ENCODE assay signal across 1 cellular context in the genomic region with DNA sequence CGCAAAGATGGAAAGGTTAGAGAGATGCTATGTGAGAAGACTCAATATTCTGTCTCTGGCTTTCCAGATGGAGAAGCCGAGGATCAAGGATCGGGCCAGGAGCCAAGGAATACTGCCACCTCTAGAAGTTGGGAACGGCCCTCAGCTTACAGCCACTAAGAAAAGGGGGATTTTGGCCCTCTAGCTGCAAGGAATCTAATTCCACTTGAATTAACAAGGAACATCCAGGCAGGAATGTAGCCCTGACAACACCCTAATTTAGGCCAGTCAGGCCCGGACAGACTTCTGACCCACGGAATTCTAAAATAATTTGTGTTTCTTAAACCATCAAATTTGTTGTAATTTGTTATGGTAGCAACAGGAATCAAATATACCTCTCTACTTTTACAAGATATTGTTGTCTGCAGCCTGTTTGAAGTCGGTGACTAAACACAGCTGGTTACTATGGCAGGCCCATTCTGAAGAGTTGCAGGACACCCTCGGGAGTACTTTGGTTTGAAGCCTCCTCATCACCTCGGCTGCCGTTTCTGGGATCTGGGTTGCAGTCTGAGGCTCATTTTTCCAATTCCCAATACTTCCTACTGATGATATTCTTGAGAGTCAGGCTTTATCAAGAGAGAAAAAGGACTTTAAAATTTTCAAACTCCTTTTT.
TF ChIP-seq lines count a peak whose summit lies in the region.

No MANE protein-coding gene starts in this region.

TF ChIP-seq in GM23338, 12 proteins besides CTCF, POLR2A, EP300 and RAD21:
- TF ChIP-seq, protein P1, sequence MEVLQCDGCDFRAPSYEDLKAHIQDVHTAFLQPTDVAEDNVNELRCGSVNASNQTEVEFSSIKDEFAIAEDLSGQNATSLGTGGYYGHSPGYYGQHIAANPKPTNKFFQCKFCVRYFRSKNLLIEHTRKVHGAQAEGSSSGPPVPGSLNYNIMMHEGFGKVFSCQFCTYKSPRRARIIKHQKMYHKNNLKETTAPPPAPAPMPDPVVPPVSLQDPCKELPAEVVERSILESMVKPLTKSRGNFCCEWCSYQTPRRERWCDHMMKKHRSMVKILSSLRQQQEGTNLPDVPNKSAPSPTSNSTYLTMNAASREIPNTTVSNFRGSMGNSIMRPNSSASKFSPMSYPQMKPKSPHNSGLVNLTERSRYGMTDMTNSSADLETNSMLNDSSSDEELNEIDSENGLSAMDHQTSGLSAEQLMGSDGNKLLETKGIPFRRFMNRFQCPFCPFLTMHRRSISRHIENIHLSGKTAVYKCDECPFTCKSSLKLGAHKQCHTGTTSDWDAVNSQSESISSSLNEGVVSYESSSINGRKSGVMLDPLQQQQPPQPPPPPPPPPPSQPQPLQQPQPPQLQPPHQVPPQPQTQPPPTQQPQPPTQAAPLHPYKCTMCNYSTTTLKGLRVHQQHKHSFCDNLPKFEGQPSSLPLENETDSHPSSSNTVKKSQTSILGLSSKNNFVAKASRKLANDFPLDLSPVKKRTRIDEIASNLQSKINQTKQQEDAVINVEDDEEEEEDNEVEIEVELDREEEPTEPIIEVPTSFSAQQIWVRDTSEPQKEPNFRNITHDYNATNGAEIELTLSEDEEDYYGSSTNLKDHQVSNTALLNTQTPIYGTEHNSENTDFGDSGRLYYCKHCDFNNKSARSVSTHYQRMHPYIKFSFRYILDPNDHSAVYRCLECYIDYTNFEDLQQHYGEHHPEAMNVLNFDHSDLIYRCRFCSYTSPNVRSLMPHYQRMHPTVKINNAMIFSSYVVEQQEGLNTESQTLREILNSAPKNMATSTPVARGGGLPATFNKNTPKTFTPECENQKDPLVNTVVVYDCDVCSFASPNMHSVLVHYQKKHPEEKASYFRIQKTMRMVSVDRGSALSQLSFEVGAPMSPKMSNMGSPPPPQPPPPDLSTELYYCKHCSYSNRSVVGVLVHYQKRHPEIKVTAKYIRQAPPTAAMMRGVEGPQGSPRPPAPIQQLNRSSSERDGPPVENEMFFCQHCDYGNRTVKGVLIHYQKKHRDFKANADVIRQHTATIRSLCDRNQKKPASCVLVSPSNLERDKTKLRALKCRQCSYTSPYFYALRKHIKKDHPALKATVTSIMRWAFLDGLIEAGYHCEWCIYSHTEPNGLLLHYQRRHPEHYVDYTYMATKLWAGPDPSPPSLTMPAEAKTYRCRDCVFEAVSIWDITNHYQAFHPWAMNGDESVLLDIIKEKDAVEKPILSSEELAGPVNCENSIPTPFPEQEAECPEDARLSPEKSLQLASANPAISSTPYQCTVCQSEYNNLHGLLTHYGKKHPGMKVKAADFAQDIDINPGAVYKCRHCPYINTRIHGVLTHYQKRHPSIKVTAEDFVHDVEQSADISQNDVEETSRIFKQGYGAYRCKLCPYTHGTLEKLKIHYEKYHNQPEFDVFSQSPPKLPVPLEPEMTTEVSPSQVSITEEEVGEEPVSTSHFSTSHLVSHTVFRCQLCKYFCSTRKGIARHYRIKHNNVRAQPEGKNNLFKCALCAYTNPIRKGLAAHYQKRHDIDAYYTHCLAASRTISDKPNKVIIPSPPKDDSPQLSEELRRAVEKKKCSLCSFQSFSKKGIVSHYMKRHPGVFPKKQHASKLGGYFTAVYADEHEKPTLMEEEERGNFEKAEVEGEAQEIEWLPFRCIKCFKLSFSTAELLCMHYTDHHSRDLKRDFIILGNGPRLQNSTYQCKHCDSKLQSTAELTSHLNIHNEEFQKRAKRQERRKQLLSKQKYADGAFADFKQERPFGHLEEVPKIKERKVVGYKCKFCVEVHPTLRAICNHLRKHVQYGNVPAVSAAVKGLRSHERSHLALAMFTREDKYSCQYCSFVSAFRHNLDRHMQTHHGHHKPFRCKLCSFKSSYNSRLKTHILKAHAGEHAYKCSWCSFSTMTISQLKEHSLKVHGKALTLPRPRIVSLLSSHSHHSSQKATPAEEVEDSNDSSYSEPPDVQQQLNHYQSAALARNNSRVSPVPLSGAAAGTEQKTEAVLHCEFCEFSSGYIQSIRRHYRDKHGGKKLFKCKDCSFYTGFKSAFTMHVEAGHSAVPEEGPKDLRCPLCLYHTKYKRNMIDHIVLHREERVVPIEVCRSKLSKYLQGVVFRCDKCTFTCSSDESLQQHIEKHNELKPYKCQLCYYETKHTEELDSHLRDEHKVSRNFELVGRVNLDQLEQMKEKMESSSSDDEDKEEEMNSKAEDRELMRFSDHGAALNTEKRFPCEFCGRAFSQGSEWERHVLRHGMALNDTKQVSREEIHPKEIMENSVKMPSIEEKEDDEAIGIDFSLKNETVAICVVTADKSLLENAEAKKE (CRISPR knock-in tag; IDR thresholded peaks at IDR 0.05): no peak
- no peak for TF ChIP-seq STAT1 (IDR thresholded peaks at IDR 0.05; ENCODE audit: unreplicated experiment)
- TF ChIP-seq, protein P2, sequence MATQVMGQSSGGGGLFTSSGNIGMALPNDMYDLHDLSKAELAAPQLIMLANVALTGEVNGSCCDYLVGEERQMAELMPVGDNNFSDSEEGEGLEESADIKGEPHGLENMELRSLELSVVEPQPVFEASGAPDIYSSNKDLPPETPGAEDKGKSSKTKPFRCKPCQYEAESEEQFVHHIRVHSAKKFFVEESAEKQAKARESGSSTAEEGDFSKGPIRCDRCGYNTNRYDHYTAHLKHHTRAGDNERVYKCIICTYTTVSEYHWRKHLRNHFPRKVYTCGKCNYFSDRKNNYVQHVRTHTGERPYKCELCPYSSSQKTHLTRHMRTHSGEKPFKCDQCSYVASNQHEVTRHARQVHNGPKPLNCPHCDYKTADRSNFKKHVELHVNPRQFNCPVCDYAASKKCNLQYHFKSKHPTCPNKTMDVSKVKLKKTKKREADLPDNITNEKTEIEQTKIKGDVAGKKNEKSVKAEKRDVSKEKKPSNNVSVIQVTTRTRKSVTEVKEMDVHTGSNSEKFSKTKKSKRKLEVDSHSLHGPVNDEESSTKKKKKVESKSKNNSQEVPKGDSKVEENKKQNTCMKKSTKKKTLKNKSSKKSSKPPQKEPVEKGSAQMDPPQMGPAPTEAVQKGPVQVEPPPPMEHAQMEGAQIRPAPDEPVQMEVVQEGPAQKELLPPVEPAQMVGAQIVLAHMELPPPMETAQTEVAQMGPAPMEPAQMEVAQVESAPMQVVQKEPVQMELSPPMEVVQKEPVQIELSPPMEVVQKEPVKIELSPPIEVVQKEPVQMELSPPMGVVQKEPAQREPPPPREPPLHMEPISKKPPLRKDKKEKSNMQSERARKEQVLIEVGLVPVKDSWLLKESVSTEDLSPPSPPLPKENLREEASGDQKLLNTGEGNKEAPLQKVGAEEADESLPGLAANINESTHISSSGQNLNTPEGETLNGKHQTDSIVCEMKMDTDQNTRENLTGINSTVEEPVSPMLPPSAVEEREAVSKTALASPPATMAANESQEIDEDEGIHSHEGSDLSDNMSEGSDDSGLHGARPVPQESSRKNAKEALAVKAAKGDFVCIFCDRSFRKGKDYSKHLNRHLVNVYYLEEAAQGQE (IDR thresholded peaks at IDR 0.05; ENCODE audit: unreplicated experiment): no peak
- no peak for TF ChIP-seq POLR2AphosphoS5 (IDR thresholded peaks at IDR 0.05; ENCODE audit: low read depth)
- no peak for TF ChIP-seq JUNB (IDR thresholded peaks at IDR 0.05; ENCODE audit: unreplicated experiment)
- TF ChIP-seq NANOG (IDR thresholded peaks at IDR 0.05; ENCODE audit: borderline replicate concordance): no peak
- no peak for TF ChIP-seq EZH2phosphoT487 (IDR thresholded peaks at IDR 0.05; ENCODE audit: unreplicated experiment)
- TF ChIP-seq ZNF331 (CRISPR knock-in tag; IDR thresholded peaks at IDR 0.05; ENCODE audit: low read depth): no peak
- no peak for TF ChIP-seq ZNF114 (CRISPR knock-in tag; IDR thresholded peaks at IDR 0.05)
- no peak for TF ChIP-seq EZH2 (IDR thresholded peaks at IDR 0.05; ENCODE audit: low read depth, unreplicated experiment)
- TF ChIP-seq, protein P3, sequence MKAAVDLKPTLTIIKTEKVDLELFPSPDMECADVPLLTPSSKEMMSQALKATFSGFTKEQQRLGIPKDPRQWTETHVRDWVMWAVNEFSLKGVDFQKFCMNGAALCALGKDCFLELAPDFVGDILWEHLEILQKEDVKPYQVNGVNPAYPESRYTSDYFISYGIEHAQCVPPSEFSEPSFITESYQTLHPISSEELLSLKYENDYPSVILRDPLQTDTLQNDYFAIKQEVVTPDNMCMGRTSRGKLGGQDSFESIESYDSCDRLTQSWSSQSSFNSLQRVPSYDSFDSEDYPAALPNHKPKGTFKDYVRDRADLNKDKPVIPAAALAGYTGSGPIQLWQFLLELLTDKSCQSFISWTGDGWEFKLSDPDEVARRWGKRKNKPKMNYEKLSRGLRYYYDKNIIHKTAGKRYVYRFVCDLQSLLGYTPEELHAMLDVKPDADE (IDR thresholded peaks at IDR 0.05): no peak
- TF ChIP-seq CREB1 (CRISPR knock-in tag; IDR thresholded peaks at IDR 0.05; ENCODE audit: low read depth): no peak
